In genomic region chr20:19756756-19757486, GRCh38 we compare ENCODE assay signal across 9 cellular contexts. TPM values are rescaled to one million over a fixed set of nuclear protein-coding genes. Genes with fewer than 3 reads are reported as not detected.
DNase-seq lines count a peak whose midpoint lies in the region; ATAC-seq and TF ChIP-seq lines count a peak whose summit lies in the region.
"Had no signal": no experiment of that assay in that cellular context is flagged by ENCODE, and none has a peak within 500 bp of the region (broad histone marks: within the 10 kb centered on the region; RNA-seq: fewer than 3 reads in every experiment).

No MANE protein-coding gene starts in this region.

- ATAC-seq in GM21529 (IDR thresholded peaks at IDR 0.05; ENCODE audit: unreplicated experiment) = no peak
- ATAC-seq: activated naive CD8-positive, alpha-beta T cell treated with anti-CD3 and anti-CD28 coated beads, Interleukin-2, amount 50 U/mL, for 24 hours had no signal

- no peaks in the 10 kb centered on the region for H3K27me3 ChIP-seq in BLaER1
- no peaks in the 10 kb centered on the region for H3K27me3 ChIP-seq in osteoblast (ENCODE audit: insufficient read depth, low read length)

- H4K20me1 ChIP-seq in BLaER1 (peaks cover 31% of the 10 kb centered on the region), osteoblast (ENCODE audit: insufficient read depth, low read length) (peaks cover 14% of the 10 kb centered on the region)

- H3K9me3 ChIP-seq in BLaER1 = no peaks in the 10 kb centered on the region
- no peaks in the 10 kb centered on the region for H3K9me3 ChIP-seq in osteoblast (ENCODE audit: low read depth, low read length)

- H3K4me1 ChIP-seq in BLaER1 = peaks cover 38% of the 10 kb centered on the region
- H3K4me1 ChIP-seq in osteoblast (ENCODE audit: insufficient read depth, low read length) = peaks cover 22% of the 10 kb centered on the region

- H2AFZ ChIP-seq in osteoblast (ENCODE audit: low read length) = peak overlapping the region; percentile 84

- H3K27ac ChIP-seq in BLaER1 = peak overlapping the region; percentile 83
- H3K27ac ChIP-seq in epithelial cell of prostate = peak overlapping the region; percentile 93
- peak overlapping the region; percentile 69 for H3K27ac ChIP-seq in osteoblast (ENCODE audit: low read depth, low read length)

- peak overlapping the region; percentile 81 for H3K9ac ChIP-seq in BLaER1

- H3K4me2 ChIP-seq in BLaER1 (peak overlapping the region; percentile 100), osteoblast (ENCODE audit: insufficient read depth, low read length) (peak overlapping the region; percentile 95)

- H3K79me2 ChIP-seq in osteoblast (ENCODE audit: insufficient read depth, low read length) = peaks cover 5% of the 10 kb centered on the region

- no peaks in the 10 kb centered on the region for H3K36me3 ChIP-seq in BLaER1
- no peaks in the 10 kb centered on the region for H3K36me3 ChIP-seq in osteoblast (ENCODE audit: insufficient read depth, low read length)

- H3K4me3 ChIP-seq in BLaER1 (peak overlapping the region; percentile 78), osteoblast (ENCODE audit: insufficient read depth, low read length) (peak overlapping the region; percentile 93)

- TF ChIP-seq CTCF in osteoblast (IDR thresholded peaks at IDR 0.05; ENCODE audit: extremely low read depth, low read depth, low read length) = no peak

- DNase-seq in NCI-H510A (lab: John Stamatoyannopoulos, UW) (peak; percentile 36), epithelial cell of prostate (ENCODE audit: low read depth, low spot score) (no peak), osteoblast (ENCODE audit: insufficient read length, low spot score, missing footprints) (peak; percentile 66), GDM1 (lab: John Stamatoyannopoulos, UW) (no peak), mesenteric fat pad (ENCODE audit: low spot score) (no peak)
- DNase-seq in stimulated activated naive CD4-positive, alpha-beta T cell (lab: John Stamatoyannopoulos, UW) = no peak
- DNase-seq: activated naive CD8-positive, alpha-beta T cell treated with anti-CD3 and anti-CD28 coated beads, Interleukin-2, amount 50 U/mL, for 24 hours had no signal

RNA-seq across cellular contexts. Expression of gene RIN2, which starts 1.1 kb away (rescaled TPM):
- 55.7 and 63.6 TPM in 2 replicates for total RNA-seq in osteoblast
- total RNA-seq in mesenteric fat pad = 74.1 TPM

Comparison
In these comparisons a context has a peak if more than half of its experiments do, and no peak if none do; other contexts are left out.
1. DNase-seq: peak in NCI-H510A (single experiment) and osteoblast (single experiment); none in epithelial cell of prostate (single experiment), GDM1 (single experiment), stimulated activated naive CD4-positive, alpha-beta T cell (0 of 6) and mesenteric fat pad (single experiment).
2. Peak in every context shown above with its lines, with median percentiles within 50 percentile points of each other: H3K27ac ChIP-seq.